1 cellular context compared by ENCODE assay signal in the genomic region with DNA sequence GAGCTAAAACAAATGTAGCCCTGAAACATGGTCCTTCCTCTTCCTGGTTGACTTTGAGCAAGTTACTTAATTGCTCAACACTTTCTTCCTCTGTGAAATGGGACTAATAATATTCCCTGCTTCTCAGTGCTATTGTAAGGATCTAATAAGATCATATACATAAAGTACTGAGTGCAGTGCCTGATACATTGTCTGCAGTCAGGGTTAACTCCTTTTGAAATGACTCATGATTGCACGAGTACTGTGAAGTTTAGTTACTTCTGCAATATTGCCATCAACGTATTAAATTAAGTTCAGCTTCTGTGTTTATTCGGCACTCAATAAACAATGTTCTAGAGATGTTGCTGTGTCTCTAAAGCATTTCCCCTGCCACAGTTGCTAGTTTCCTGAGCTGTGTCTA.
TF ChIP-seq lines count a peak whose summit lies in the region.

No MANE protein-coding gene starts in this region.

TF ChIP-seq in IMR-90, 13 proteins besides CTCF, POLR2A, EP300 and RAD21 (continued from another document):
- TF ChIP-seq, protein P1, sequence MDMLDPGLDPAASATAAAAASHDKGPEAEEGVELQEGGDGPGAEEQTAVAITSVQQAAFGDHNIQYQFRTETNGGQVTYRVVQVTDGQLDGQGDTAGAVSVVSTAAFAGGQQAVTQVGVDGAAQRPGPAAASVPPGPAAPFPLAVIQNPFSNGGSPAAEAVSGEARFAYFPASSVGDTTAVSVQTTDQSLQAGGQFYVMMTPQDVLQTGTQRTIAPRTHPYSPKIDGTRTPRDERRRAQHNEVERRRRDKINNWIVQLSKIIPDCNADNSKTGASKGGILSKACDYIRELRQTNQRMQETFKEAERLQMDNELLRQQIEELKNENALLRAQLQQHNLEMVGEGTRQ (IDR thresholded peaks at IDR 0.05; ENCODE audit: low read depth, low read length): no peak
